ENCODE assay signal across 1 cellular context in genomic region chr4:38523524-38524448, GRCh38.
TF ChIP-seq lines count a peak whose summit lies in the region.

No MANE protein-coding gene starts in this region.

TF ChIP-seq in K562, 482 proteins besides CTCF, POLR2A, EP300 and RAD21 (continued from another document):
- TF ChIP-seq BCLAF1 (IDR thresholded peaks at IDR 0.05; ENCODE audit: borderline replicate concordance in 1 of 2, control insufficient read depth in 1 of 2, low read depth in 2 of 2, low read length in 1 of 2) (no peak), C11orf30 (IDR thresholded peaks at IDR 0.05; ENCODE audit: low read depth) (peak; percentile 98), SMARCC2 (IDR thresholded peaks at IDR 0.05; ENCODE audit: low read depth) (no peak), ZNF76 (CRISPR knock-in tag; IDR thresholded peaks at IDR 0.05; ENCODE audit: borderline replicate concordance) (no peak), ZBTB26 (CRISPR knock-in tag; IDR thresholded peaks at IDR 0.05) (no peak), LCOR (CRISPR knock-in tag; IDR thresholded peaks at IDR 0.05) (no peak), NCOA4 (IDR thresholded peaks at IDR 0.05; ENCODE audit: partially characterized antibody) (no peak), ZNF239 (CRISPR knock-in tag; IDR thresholded peaks at IDR 0.05) (no peak), ARHGAP35 (IDR thresholded peaks at IDR 0.05; ENCODE audit: partially characterized antibody) (no peak), DNMT1 (IDR thresholded peaks at IDR 0.05) (no peak), NEUROD1 (IDR thresholded peaks at IDR 0.05; ENCODE audit: borderline replicate concordance, low read depth, low read length, partially characterized antibody) (no peak), SPI1 (IDR thresholded peaks at IDR 0.05; ENCODE audit: borderline replicate concordance, low read depth, low read length) (peak; percentile 95), DLX4 (CRISPR knock-in tag; IDR thresholded peaks at IDR 0.05) (no peak), KLF16 (IDR thresholded peaks at IDR 0.05) (no peak), KDM5B (IDR thresholded peaks at IDR 0.05; ENCODE audit: insufficient replicate concordance, low read depth, low read length) (peak; percentile 26), ZZZ3 (IDR thresholded peaks at IDR 0.05) (no peak), HMG20B (CRISPR knock-in tag; IDR thresholded peaks at IDR 0.05) (0 out of 2 replicates have a peak, but pooled peaks have one; percentile 59), FOS (IDR thresholded peaks at IDR 0.05; ENCODE audit: extremely low read depth, insufficient read length) (no peak), CEBPG (CRISPR knock-in tag; IDR thresholded peaks at IDR 0.05) (peak; percentile 63), CEBPG (tag; conservative IDR thresholded peaks at IDR 0.05 in 1 of 2, IDR thresholded peaks at IDR 0.05 in 1 of 2) (peak; percentile 76 to 83), CREB3L1 (IDR thresholded peaks at IDR 0.05; ENCODE audit: borderline replicate concordance, low read depth) (no peak), ZNF449 (CRISPR knock-in tag; IDR thresholded peaks at IDR 0.05) (0 out of 2 replicates have a peak, but pooled peaks have one; percentile 40), THAP12 (CRISPR knock-in tag; IDR thresholded peaks at IDR 0.05) (no peak), ELF2 (CRISPR knock-in tag; IDR thresholded peaks at IDR 0.05) (peak; percentile 73), ZBTB33 (CRISPR knock-in tag; IDR thresholded peaks at IDR 0.05) (0 out of 2 replicates have a peak, but pooled peaks have one; percentile 11), CEBPB (tag; IDR thresholded peaks at IDR 0.05) (peak; percentile 76; the same call in 1 of the 2 replicates), ZNF512 (tag; IDR thresholded peaks at IDR 0.05) (0 out of 2 replicates have a peak, but pooled peaks have one; percentile 33), ZNF384 (IDR thresholded peaks at IDR 0.05; ENCODE audit: low read depth, low read length) (peak; percentile 57), TEAD1 (CRISPR knock-in tag; IDR thresholded peaks at IDR 0.05) (0 out of 4 replicates have a peak, but pooled peaks of 1 of the 2 experiments have one; percentile 23), SMARCE1 (IDR thresholded peaks at IDR 0.05) (0 out of 2 replicates have a peak, but pooled peaks have one; percentile 17), GABPB2 (CRISPR knock-in tag; conservative IDR thresholded peaks at IDR 0.05) (no peak), GATAD2A (IDR thresholded peaks at IDR 0.05) (no peak), ESRRA (IDR thresholded peaks at IDR 0.05; ENCODE audit: borderline replicate concordance, low read depth) (peak; percentile 60; the same call in 1 of the 2 replicates), ZNF79 (CRISPR knock-in tag; IDR thresholded peaks at IDR 0.05; ENCODE audit: low read depth) (no peak), TOE1 (IDR thresholded peaks at IDR 0.05; ENCODE audit: borderline replicate concordance) (peak; percentile 24; the same call in 1 of the 2 replicates), TOE1 (CRISPR knock-in tag; IDR thresholded peaks at IDR 0.05; ENCODE audit: borderline replicate concordance, low read depth) (no peak), SNIP1 (IDR thresholded peaks at IDR 0.05; ENCODE audit: low read depth) (0 out of 2 replicates have a peak, but pooled peaks have one; percentile 15), DACH1 (IDR thresholded peaks at IDR 0.05; ENCODE audit: partially characterized antibody) (no peak), TRIM28 (IDR thresholded peaks at IDR 0.05) (no peak)
TF ChIP-seq in K562: peak in this region for 84.
